ENCODE assay signal across 2 cellular contexts in the genomic region with DNA sequence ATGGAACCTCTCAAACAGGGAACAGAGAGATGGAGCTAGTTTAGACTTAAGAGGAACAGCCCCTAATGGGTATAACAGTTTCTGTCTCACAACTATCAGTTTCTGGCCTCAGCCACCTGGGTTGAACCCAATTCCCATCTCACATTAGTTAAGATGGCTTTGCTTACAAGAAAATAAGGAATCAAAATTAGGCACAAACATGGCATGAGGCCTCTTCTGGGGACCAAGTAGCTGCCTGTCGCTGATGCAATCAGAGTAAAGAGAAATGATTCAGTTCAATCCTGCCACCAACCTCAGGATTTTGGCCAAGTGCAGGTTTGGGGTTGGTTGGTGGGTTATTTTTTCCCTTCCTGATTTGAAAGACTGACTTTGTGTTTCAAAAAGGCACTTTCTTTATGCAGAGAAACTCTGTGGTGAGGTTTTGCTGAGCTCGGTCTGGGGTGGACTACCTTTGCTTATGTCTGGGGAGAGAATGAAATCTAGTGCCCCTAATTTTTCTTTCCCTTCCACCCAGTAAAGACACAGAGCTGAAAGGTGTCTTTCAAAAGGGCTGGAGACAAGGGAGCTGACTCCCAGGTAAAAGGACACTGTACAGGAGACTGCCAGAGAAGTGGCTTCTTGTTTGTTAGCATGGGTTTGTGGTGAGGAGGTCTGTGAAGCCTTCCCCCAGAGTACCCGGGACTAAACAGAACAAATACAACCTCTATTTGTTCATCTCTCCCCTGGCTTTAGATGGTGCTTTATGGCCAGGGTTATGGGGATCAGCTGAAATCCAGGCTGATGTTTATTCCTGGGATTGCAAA.
TF ChIP-seq lines count a peak whose summit lies in the region.

No MANE protein-coding gene starts in this region.

TF ChIP-seq in SK-N-SH, 30 proteins besides CTCF, POLR2A, EP300 and RAD21 (continued from another document):
- TF ChIP-seq, protein P1, sequence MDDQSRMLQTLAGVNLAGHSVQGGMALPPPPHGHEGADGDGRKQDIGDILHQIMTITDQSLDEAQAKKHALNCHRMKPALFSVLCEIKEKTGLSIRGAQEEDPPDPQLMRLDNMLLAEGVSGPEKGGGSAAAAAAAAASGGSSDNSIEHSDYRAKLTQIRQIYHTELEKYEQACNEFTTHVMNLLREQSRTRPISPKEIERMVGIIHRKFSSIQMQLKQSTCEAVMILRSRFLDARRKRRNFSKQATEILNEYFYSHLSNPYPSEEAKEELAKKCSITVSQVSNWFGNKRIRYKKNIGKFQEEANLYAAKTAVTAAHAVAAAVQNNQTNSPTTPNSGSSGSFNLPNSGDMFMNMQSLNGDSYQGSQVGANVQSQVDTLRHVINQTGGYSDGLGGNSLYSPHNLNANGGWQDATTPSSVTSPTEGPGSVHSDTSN (IDR thresholded peaks at IDR 0.05): no peak
- TF ChIP-seq MEF2A (IDR thresholded peaks at IDR 0.05; ENCODE audit: borderline replicate concordance, low read depth) (no peak), CHD2 (IDR thresholded peaks at IDR 0.05; ENCODE audit: low read length, partially characterized antibody) (no peak), RCOR1 (IDR thresholded peaks at IDR 0.05; ENCODE audit: low read length) (no peak), GATA2 (CRISPR knock-in tag; IDR thresholded peaks at IDR 0.05) (no peak), MXI1 (IDR thresholded peaks at IDR 0.05; ENCODE audit: low read depth, low read length) (no peak), POLR2AphosphoS5 (IDR thresholded peaks at IDR 0.05; ENCODE audit: low read depth, low read length) (no peak), SMC3 (IDR thresholded peaks at IDR 0.05; ENCODE audit: low read depth, low read length) (no peak), FOSL2 (IDR thresholded peaks at IDR 0.05; ENCODE audit: borderline replicate concordance, low read depth) (no peak)
- TF ChIP-seq, protein P2, sequence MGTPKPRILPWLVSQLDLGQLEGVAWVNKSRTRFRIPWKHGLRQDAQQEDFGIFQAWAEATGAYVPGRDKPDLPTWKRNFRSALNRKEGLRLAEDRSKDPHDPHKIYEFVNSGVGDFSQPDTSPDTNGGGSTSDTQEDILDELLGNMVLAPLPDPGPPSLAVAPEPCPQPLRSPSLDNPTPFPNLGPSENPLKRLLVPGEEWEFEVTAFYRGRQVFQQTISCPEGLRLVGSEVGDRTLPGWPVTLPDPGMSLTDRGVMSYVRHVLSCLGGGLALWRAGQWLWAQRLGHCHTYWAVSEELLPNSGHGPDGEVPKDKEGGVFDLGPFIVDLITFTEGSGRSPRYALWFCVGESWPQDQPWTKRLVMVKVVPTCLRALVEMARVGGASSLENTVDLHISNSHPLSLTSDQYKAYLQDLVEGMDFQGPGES (IDR thresholded peaks at IDR 0.05; ENCODE audit: low read depth, low read length): no peak

TF ChIP-seq in SK-N-SH treated with all-trans-retinoic acid at 6 μM for 48 hours, 23 proteins besides CTCF, POLR2A, EP300 and RAD21 (continued from another document):
- TF ChIP-seq ZFP3 (CRISPR knock-in tag; IDR thresholded peaks at IDR 0.05): no peak
TF ChIP-seq in SK-N-SH treated with all-trans-retinoic acid at 6 μM for 48 hours: peak in this region for 0.
